In genomic region chr1:94327001-94327685, GRCh38 we compare ENCODE assay signal across 11 cellular contexts.
DNase-seq lines count a peak whose midpoint lies in the region; ATAC-seq, FAIRE-seq and TF ChIP-seq lines count a peak whose summit lies in the region.
"Had no signal": no experiment of that assay in that cellular context is flagged by ENCODE, and none has a peak within 500 bp of the region (broad histone marks: within the 10 kb centered on the region; RNA-seq: fewer than 3 reads in every experiment).

No MANE protein-coding gene starts in this region.

- H3K36me3 ChIP-seq in SK-N-SH (replicated peaks in 1 of 2; ENCODE audit: control insufficient read depth in 1 of 2, insufficient read depth in 2 of 2, low read length in 1 of 2) (no peaks in the 10 kb centered on the region), transverse colon (no peaks in the 10 kb centered on the region)

- no peak for ATAC-seq in SK-N-SH treated with all-trans-retinoic acid at 6 μM for 48 hours
- ATAC-seq: K562 had no signal

- intact Hi-C loops in transverse colon (cut with DNase I; ENCODE audit: low total_unique reads): no loop called here

- peak overlapping the region; percentile 65 for H3K4me2 ChIP-seq in SK-N-SH

- H3K79me2 ChIP-seq in SK-N-SH (ENCODE audit: insufficient read depth): no peaks in the 10 kb centered on the region

- H3K4me1 ChIP-seq in SK-N-SH (ENCODE audit: control insufficient read depth in 1 of 2, insufficient read depth in 2 of 2, low read depth in 1 of 2, low read length in 1 of 2): peaks cover 17 to 43% of the 10 kb centered on the region in 2 experiments
- peaks cover 0 to 20% (median 2%) of the 10 kb centered on the region in 4 donors for H3K4me1 ChIP-seq in transverse colon

- WGBS in SK-N-SH (ENCODE audit: low lambda C conversion rate): 88% methylated on average over 18 of the region's 18 CpGs
- WGBS in transverse colon (ENCODE audit: low coverage in 1 of 2), 2 donors: 33 to 40% methylated on average over 13 to 18 of the region's 18 CpGs

- TF ChIP-seq EP300 in SK-N-SH (IDR thresholded peaks at IDR 0.05; ENCODE audit: borderline replicate concordance in 1 of 2, low read depth in 1 of 2, low read length in 1 of 2) (no peak), transverse colon (IDR thresholded peaks at IDR 0.05; ENCODE audit: low read depth) (no peak)

- no peak for TF ChIP-seq RAD21 in SK-N-SH (IDR thresholded peaks at IDR 0.05; ENCODE audit: low read length)

- POLR2A ChIA-PET in SK-N-SH (lab: Yijun Ruan, JAX): no interaction called here

- H3K4me3 ChIP-seq in SK-N-SH (ENCODE audit: low read depth in 2 of 2, low read length in 1 of 2): no peak overlapping the region
- H3K4me3 ChIP-seq in transverse colon: no peak overlapping the region
- H3K4me3 ChIP-seq: K562 had no signal

- peaks cover 31% of the 10 kb centered on the region for H3F3A ChIP-seq in SK-N-SH (replicated peaks; ENCODE audit: insufficient read depth)

- no peaks in the 10 kb centered on the region for H3K9me2 ChIP-seq in SK-N-SH

- H3K27me3 ChIP-seq in SK-N-SH (ENCODE audit: insufficient read depth) (no peaks in the 10 kb centered on the region), transverse colon (peaks cover 14% of the 10 kb centered on the region)

- no peak overlapping the region for H2AFZ ChIP-seq in SK-N-SH (ENCODE audit: low read depth)

- 0 out of 2 replicates have a peak overlapping the region, but pooled peaks have one; percentile 53 for H3K9ac ChIP-seq in SK-N-SH

- no peak for FAIRE-seq in urothelium cell line (lab: Jason Lieb, UNC)
- FAIRE-seq: bronchial epithelial cell, K562 had no signal

- no peak for TF ChIP-seq POLR2A in transverse colon (IDR thresholded peaks at IDR 0.05)

- no peak for TF ChIP-seq CTCF in SK-N-SH (IDR thresholded peaks at IDR 0.05)
- no peak for TF ChIP-seq CTCF in transverse colon (IDR thresholded peaks at IDR 0.05)

- H3K27ac ChIP-seq in SK-N-SH (ENCODE audit: low read depth in 2 of 2, low read length in 1 of 2) (peak overlapping the region; percentile 88 to 89), transverse colon (peak overlapping the region; percentile 15 to 46 (median 26))

- H3K9me3 ChIP-seq in SK-N-SH (no peaks in the 10 kb centered on the region), transverse colon (no peaks in the 10 kb centered on the region)

- CTCF ChIA-PET in SK-N-SH (lab: Yijun Ruan, JAX): interaction anchor here (0.6 to 3.8 kb wide), 6 partner anchors 9 to 302 kb away, joined by 3 to 49 read pairs (median 4); partner anchors contain the start of gene ARHGAP29

- in situ Hi-C loops in transverse colon (cut with MboI; ENCODE audit: low pct_ligation_motif_present in 1 of 4, low pct_unique_long_range_greater_than_20kb in 1 of 4, low sequenced_read_pairs in 3 of 4): no loop called here

- DNase-seq in SK-N-SH: no peak
- peak; percentile 60 for DNase-seq in ecto neural progenitor cell (ENCODE audit: low spot score)
- DNase-seq in left kidney (ENCODE audit: low read depth, low spot score): peak; percentile 85
- DNase-seq in transverse colon: no peak
- no peak for DNase-seq in urothelium cell line (ENCODE audit: low spot score)
- DNase-seq in NCI-H526 (lab: John Stamatoyannopoulos, UW): no peak
- DNase-seq in DMS 273 (lab: John Stamatoyannopoulos, UW; ENCODE audit: unreplicated experiment): no peak
- DNase-seq: 8988T had no signal

- H4K20me1 ChIP-seq in SK-N-SH (ENCODE audit: insufficient read depth): no peaks in the 10 kb centered on the region

TF ChIP-seq in SK-N-SH, 30 proteins besides CTCF, POLR2A, EP300 and RAD21 (continues in another document):
- no peak for TF ChIP-seq RFX5 (IDR thresholded peaks at IDR 0.05; ENCODE audit: low read length)
- no peak for TF ChIP-seq GABPA (IDR thresholded peaks at IDR 0.05; ENCODE audit: low read depth)
- TF ChIP-seq GATA2 (CRISPR knock-in tag; IDR thresholded peaks at IDR 0.05): no peak
- no peak for TF ChIP-seq POLR2AphosphoS5 (IDR thresholded peaks at IDR 0.05; ENCODE audit: low read depth, low read length)
- TF ChIP-seq EZH2phosphoT487 (IDR thresholded peaks at IDR 0.05; ENCODE audit: borderline replicate concordance, low read depth): no peak
- no peak for TF ChIP-seq ZBTB33 (IDR thresholded peaks at IDR 0.05; ENCODE audit: borderline replicate concordance, low read depth)
- no peak for TF ChIP-seq RXRA (IDR thresholded peaks at IDR 0.05; ENCODE audit: borderline replicate concordance, low read depth)

TF ChIP-seq in SK-N-SH treated with all-trans-retinoic acid at 6 μM for 48 hours, 23 proteins besides CTCF, POLR2A, EP300 and RAD21:
- TF ChIP-seq ISL1 (CRISPR knock-in tag; IDR thresholded peaks at IDR 0.05) (no peak), ZC3H10 (CRISPR knock-in tag; IDR thresholded peaks at IDR 0.05) (no peak), CREB5 (CRISPR knock-in tag; IDR thresholded peaks at IDR 0.05; ENCODE audit: low read depth) (no peak), SNAI2 (CRISPR knock-in tag; IDR thresholded peaks at IDR 0.05) (no peak), OSR1 (CRISPR knock-in tag; IDR thresholded peaks at IDR 0.05) (no peak)

Comparison
In these comparisons a context has a peak if more than half of its experiments do, and no peak if none do; other contexts are left out.
1. DNase-seq: peak in ecto neural progenitor cell (single experiment) and left kidney (single experiment); none in SK-N-SH (single experiment), transverse colon (single experiment), urothelium cell line (single experiment), NCI-H526 (0 of 2) and DMS 273 (single experiment).